In the genomic region with DNA sequence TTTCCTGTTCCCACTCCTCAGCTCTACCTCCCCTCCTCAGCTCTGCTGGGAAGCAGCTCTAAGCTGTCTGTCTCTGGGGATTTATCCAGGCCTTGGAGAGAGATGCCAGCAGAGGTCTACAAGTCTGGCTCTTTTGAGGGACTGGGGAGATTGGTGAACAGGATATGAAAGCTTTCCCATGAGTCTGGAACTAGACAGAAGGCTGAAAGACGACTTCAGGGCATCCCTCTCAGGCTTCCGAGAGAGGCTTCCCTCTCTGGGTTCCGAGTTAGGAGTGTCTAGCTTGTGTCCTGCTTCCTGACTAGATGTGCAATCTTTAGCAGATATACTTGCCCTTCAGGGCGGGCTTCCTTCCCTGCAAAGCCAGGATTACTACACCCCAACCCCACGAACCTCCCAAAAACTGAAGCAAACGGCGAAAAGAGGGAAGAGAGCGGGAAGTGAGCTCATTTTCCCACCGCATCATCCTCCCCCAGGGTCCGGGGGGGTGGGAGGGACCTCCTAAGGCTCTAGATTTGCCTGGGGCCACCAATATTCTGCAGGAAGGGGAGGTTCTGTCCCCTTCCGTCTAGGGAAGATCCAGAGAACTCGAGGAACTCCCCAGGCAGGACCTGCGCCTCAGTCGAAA, we compare ENCODE assay signal across 8 cellular contexts. TPM values are rescaled to one million over a fixed set of nuclear protein-coding genes. Genes with fewer than 3 reads are reported as not detected.
DNase-seq lines count a peak whose midpoint lies in the region; ATAC-seq and TF ChIP-seq lines count a peak whose summit lies in the region.

No MANE protein-coding gene starts in this region.

- peak; percentile 12 for ATAC-seq in HG02678 (IDR thresholded peaks at IDR 0.05; ENCODE audit: unreplicated experiment)
- peak; percentile 72 to 74 for ATAC-seq in lower lobe of right lung
- peak; percentile 53 for ATAC-seq in thoracic aorta (ENCODE audit: insufficient number of reproducible peaks, low FRiP score, low read depth)
- no peak for ATAC-seq in HG03196 (IDR thresholded peaks at IDR 0.05; ENCODE audit: unreplicated experiment)

- H3K9me3 ChIP-seq in lower lobe of right lung (no peaks in the 10 kb centered on the region), thoracic aorta (no peaks in the 10 kb centered on the region)

- peak overlapping the region; percentile 87 for H3K4me3 ChIP-seq in lower lobe of right lung
- H3K4me3 ChIP-seq in thoracic aorta: peak overlapping the region; percentile 87

- intact Hi-C loops in lower lobe of right lung (cut with DNase I): no loop called here

- no peak for TF ChIP-seq CTCF in lower lobe of right lung (IDR thresholded peaks at IDR 0.05)
- no peak for TF ChIP-seq CTCF in thoracic aorta (IDR thresholded peaks at IDR 0.05)

- peak overlapping the region; percentile 96 for H3K27ac ChIP-seq in lower lobe of right lung
- peak overlapping the region; percentile 87 to 97 for H3K27ac ChIP-seq in thoracic aorta

- H3K27me3 ChIP-seq in lower lobe of right lung (ENCODE audit: low read depth) (no peaks in the 10 kb centered on the region), thoracic aorta (replicated peaks; ENCODE audit: insufficient read depth) (no peaks in the 10 kb centered on the region)

- H3K4me1 ChIP-seq in lower lobe of right lung: peaks cover 27% of the 10 kb centered on the region
- peaks cover 18 to 28% of the 10 kb centered on the region in 2 donors for H3K4me1 ChIP-seq in thoracic aorta (ENCODE audit: control insufficient read depth in 1 of 2, low read depth in 2 of 2)

- H3K36me3 ChIP-seq in lower lobe of right lung (peaks cover 43% of the 10 kb centered on the region), thoracic aorta (peaks cover 6% of the 10 kb centered on the region)

- DNase-seq in SHP77 (lab: John Stamatoyannopoulos, UW) (peak; percentile 14 to 23), SHP77 treated with DMSO at 0.1 percent for 48 hours (lab: John Stamatoyannopoulos, UW) (no peak), RPMI7951 (ENCODE audit: low read depth) (peak; percentile 67), dermis blood vessel endothelial cell (peak; percentile 42), lower lobe of right lung (peak; percentile 55), thoracic aorta (ENCODE audit: low spot score) (no peak)

RNA-seq across cellular contexts. Expression of a gene that starts 0.6 kb away (rescaled TPM):
- total RNA-seq in RPMI7951 (2014; rRNA removed; shearing (Covaris generic)): 40.6 and 41.9 TPM in 2 replicates
- total RNA-seq in dermis blood vessel endothelial cell: 22.7 and 55.8 TPM in 2 replicates
- total RNA-seq in lower lobe of right lung: 47.8 TPM
- 10 to 100 TPM; 44.5 to 47.3 TPM for total RNA-seq in thoracic aorta

RNA-seq across cellular contexts. Expression of a gene that starts 47.2 kb away (rescaled TPM):
- total RNA-seq in RPMI7951 (2014; rRNA removed; shearing (Covaris generic)): 17.2 and 18.5 TPM in 2 replicates
- total RNA-seq in dermis blood vessel endothelial cell (10.1 and 11.9 TPM in 2 replicates), lower lobe of right lung (24.8 TPM), thoracic aorta (10 to 100 TPM in 1 of 2 donors, 1 to 10 TPM in 1; 8.3 to 31.7 TPM)

RNA-seq across cellular contexts. Expression of a gene that starts 55.1 kb away (rescaled TPM):
- total RNA-seq in RPMI7951 (2014; rRNA removed; shearing (Covaris generic)): under 0.01 TPM in 1 of 2 replicates, not detected in the other
- total RNA-seq in dermis blood vessel endothelial cell (under 0.01 TPM in 1 of 2 replicates, not detected in the other), lower lobe of right lung (0.18 TPM), thoracic aorta (under 1 TPM; 0.14 to 0.21 TPM)

Comparison
In these comparisons a context has a peak if more than half of its experiments do, and no peak if none do; other contexts are left out.
1. DNase-seq: peak in SHP77 (2 of 2), RPMI7951 (single experiment), dermis blood vessel endothelial cell (single experiment) and lower lobe of right lung (single experiment); none in SHP77 treated with DMSO at 0.1 percent for 48 hours (single experiment) and thoracic aorta (single experiment).